ENCODE assay signal across 13 cellular contexts in the genomic region with DNA sequence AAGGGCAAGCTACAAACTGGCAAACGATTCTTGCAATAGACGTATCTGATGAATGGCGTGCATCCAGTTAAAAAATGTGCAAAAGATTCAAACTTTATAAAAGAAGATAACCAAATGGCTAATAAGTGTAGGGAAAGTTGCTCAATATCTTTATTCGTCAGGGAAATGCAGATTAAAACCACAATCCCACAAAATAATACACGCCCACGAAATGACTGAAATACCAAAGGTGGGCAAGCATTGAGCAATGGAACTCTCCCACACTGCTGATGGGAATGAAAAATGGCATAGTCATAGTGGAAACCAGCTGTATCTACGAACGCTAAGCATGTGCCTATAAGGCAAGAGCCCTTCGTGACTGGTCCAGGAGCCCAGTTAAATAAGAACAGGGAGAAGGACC.
A peak's percentile ranks its signal among the peaks of the same experiment; 100 is the strongest.
DNase-seq lines count a peak whose midpoint lies in the region; ATAC-seq, FAIRE-seq and TF ChIP-seq lines count a peak whose summit lies in the region.
"Had no signal": no experiment of that assay in that cellular context is flagged by ENCODE, and none has a peak within 500 bp of the region (broad histone marks: within the 10 kb centered on the region; RNA-seq: fewer than 3 reads in every experiment).

No MANE protein-coding gene starts in this region.

- no peak overlapping the region for H3K27ac ChIP-seq in substantia nigra (ENCODE audit: low read depth, low read length, poor library complexity, severe bottlenecking)
- H3K27ac ChIP-seq: dorsolateral prefrontal cortex had no signal

- no peak for TF ChIP-seq POLR2A in H54 (IDR thresholded peaks at IDR 0.05; ENCODE audit: low read depth, low read length)

- FAIRE-seq in H54 (lab: Jason Lieb, UNC): peak; percentile 81

- no peak for ATAC-seq in HG03280 (IDR thresholded peaks at IDR 0.05; ENCODE audit: unreplicated experiment)

- DNase-seq in A172 (ENCODE audit: low spot score) (peak; percentile 96), H54 (ENCODE audit: insufficient read length, low spot score) (peak; percentile 33), SW480 (ENCODE audit: low spot score) (peak; percentile 87), fibroblast of the conjunctiva (ENCODE audit: low read depth) (peak; percentile 84), NCI-H526 (lab: John Stamatoyannopoulos, UW) (no peak), D341Med (ENCODE audit: low spot score) (no peak), substantia nigra (lab: John Stamatoyannopoulos, UW) (no peak)
- DNase-seq: activated CD4-positive, alpha-beta T cell treated with anti-CD3 and anti-CD28 coated beads, Interleukin-2, amount 50 U/mL, for 1 hour; dorsolateral prefrontal cortex; GDM1; stimulated activated CD4-positive, alpha-beta T cell treated with anti-CD3 and anti-CD28 coated beads, Interleukin-15, amount 100 ng/mL, for 24 hours; SW 1271 had no signal

Comparison
In these comparisons a context has a peak if more than half of its experiments do, and no peak if none do; other contexts are left out.
1. DNase-seq: peak in A172 (single experiment), H54 (single experiment), SW480 (single experiment) and fibroblast of the conjunctiva (single experiment); none in NCI-H526 (0 of 2), D341Med (single experiment) and substantia nigra (0 of 49).